ENCODE assay signal across 11 cellular contexts in the genomic region with DNA sequence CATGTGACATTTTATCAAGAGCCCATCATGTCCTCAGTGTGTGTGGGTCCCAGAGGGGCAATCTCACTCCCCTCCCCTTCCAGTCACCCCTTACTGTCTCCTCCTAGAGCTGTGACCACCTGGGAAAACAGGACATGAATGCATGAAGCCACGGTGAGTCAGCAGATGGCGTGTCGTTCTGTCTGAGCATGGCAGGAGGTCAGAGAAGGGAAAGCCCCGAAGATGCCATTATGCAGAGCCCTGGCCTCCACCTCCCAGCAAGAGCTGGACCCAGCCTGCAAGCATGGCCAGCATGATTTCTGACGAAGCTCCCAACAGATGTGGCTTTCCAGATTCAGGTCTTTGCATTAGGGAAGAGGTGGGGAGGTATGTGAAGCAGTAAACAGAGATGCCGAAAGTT.
A peak's percentile ranks its signal among the peaks of the same experiment; 100 is the strongest.
DNase-seq lines count a peak whose midpoint lies in the region; ATAC-seq, FAIRE-seq and TF ChIP-seq lines count a peak whose summit lies in the region.
"Had no signal": no experiment of that assay in that cellular context is flagged by ENCODE, and none has a peak within 500 bp of the region (broad histone marks: within the 10 kb centered on the region; RNA-seq: fewer than 3 reads in every experiment).

No MANE protein-coding gene starts in this region.

- DNase-seq in COLO668 (lab: John Stamatoyannopoulos, UW; ENCODE audit: unreplicated experiment) (peak; percentile 32), GM19239 (ENCODE audit: insufficient read length, low spot score) (peak; percentile 50), WTC11 (ENCODE audit: low spot score) (peak; percentile 21), upper lobe of left lung (no peak)
- no peak for DNase-seq in activated CD4-positive, alpha-beta T cell treated with anti-CD3 and anti-CD28 coated beads, Interleukin-2, amount 50 U/mL, for 48 hours
- DNase-seq: ovary had no signal

- H3K27me3 Mint-ChIP-seq in WTC11 (ENCODE audit: low read depth): no peaks in the 10 kb centered on the region

- 41 to 65% methylated on average over 2 to 6 of the region's 6 CpGs for WGBS in upper lobe of left lung, 2 donors

- TF ChIP-seq CTCF in WTC11 (IDR thresholded peaks at IDR 0.05) (no peak), upper lobe of left lung (IDR thresholded peaks at IDR 0.05) (peak in 1 of 6 experiments; percentile 8)

- no peaks in the 10 kb centered on the region for H3K9me3 Mint-ChIP-seq in WTC11
- H3K9me3 Mint-ChIP-seq: dendritic cell treated with granulocyte-macrophage colony-stimulating factor and Interleukin-4, amounts not matched to agents 40 ng/mL and 50 ng/mL, for 4 days had no signal

- TF ChIP-seq POLR2A in upper lobe of left lung (IDR thresholded peaks at IDR 0.05): no peak

- no peaks in the 10 kb centered on the region for H3K27me3 ChIP-seq in upper lobe of left lung
- H3K27me3 ChIP-seq: ovary had no signal

- peaks cover 23% of the 10 kb centered on the region for H3K4me1 Mint-ChIP-seq in WTC11

- H3K27ac ChIP-seq in upper lobe of left lung: no peak overlapping the region
- H3K27ac ChIP-seq: ovary, SJCRH30 had no signal

- no peaks in the 10 kb centered on the region for H3K36me3 ChIP-seq in upper lobe of left lung
- H3K36me3 ChIP-seq: ovary, SJCRH30 had no signal

- H3K36me3 Mint-ChIP-seq in WTC11: no peaks in the 10 kb centered on the region

- H3K4me3 ChIP-seq in upper lobe of left lung: no peak overlapping the region
- H3K4me3 ChIP-seq: ovary, SJCRH30 had no signal

- no peak overlapping the region for H3K27ac Mint-ChIP-seq in WTC11
- H3K27ac Mint-ChIP-seq: dendritic cell treated with granulocyte-macrophage colony-stimulating factor and Interleukin-4, amounts not matched to agents 40 ng/mL and 50 ng/mL, for 4 days had no signal

- no peaks in the 10 kb centered on the region for H3K4me1 ChIP-seq in upper lobe of left lung

- TF ChIP-seq EP300 in upper lobe of left lung (IDR thresholded peaks at IDR 0.05): no peak

- H3K4me3 Mint-ChIP-seq in WTC11: no peak overlapping the region
- H3K4me3 Mint-ChIP-seq: dendritic cell treated with granulocyte-macrophage colony-stimulating factor and Interleukin-4, amounts not matched to agents 40 ng/mL and 50 ng/mL, for 4 days had no signal

- no peaks in the 10 kb centered on the region for H3K9me3 ChIP-seq in upper lobe of left lung
- H3K9me3 ChIP-seq: ovary, SJCRH30 had no signal

- ATAC-seq in HG03280 (IDR thresholded peaks at IDR 0.05; ENCODE audit: unreplicated experiment) (peak; percentile 61), WTC11 (peak; percentile 43; the same call in 1 of the 2 replicates), upper lobe of left lung (ENCODE audit: low FRiP score in 2 of 2) (no peak), HG03457 (IDR thresholded peaks at IDR 0.05; ENCODE audit: unreplicated experiment) (no peak), GM18858 (IDR thresholded peaks at IDR 0.05; ENCODE audit: unreplicated experiment) (no peak)

- POLR2A ChIA-PET in WTC11 (lab: Charles Lee): no interaction called here

- FAIRE-seq in GM19239 (lab: Jason Lieb, UNC): no peak

- CTCF ChIA-PET in WTC11 (lab: Charles Lee): interaction anchor here (0.9 to 1.5 kb wide), 2 partner anchors 12 to 36 kb away, joined by 3 to 5 read pairs; no protein-coding TSS in a partner anchor

TF ChIP-seq in WTC11, 78 proteins besides CTCF, POLR2A, EP300 and RAD21 (continues in another document):
- TF ChIP-seq, protein P1, sequence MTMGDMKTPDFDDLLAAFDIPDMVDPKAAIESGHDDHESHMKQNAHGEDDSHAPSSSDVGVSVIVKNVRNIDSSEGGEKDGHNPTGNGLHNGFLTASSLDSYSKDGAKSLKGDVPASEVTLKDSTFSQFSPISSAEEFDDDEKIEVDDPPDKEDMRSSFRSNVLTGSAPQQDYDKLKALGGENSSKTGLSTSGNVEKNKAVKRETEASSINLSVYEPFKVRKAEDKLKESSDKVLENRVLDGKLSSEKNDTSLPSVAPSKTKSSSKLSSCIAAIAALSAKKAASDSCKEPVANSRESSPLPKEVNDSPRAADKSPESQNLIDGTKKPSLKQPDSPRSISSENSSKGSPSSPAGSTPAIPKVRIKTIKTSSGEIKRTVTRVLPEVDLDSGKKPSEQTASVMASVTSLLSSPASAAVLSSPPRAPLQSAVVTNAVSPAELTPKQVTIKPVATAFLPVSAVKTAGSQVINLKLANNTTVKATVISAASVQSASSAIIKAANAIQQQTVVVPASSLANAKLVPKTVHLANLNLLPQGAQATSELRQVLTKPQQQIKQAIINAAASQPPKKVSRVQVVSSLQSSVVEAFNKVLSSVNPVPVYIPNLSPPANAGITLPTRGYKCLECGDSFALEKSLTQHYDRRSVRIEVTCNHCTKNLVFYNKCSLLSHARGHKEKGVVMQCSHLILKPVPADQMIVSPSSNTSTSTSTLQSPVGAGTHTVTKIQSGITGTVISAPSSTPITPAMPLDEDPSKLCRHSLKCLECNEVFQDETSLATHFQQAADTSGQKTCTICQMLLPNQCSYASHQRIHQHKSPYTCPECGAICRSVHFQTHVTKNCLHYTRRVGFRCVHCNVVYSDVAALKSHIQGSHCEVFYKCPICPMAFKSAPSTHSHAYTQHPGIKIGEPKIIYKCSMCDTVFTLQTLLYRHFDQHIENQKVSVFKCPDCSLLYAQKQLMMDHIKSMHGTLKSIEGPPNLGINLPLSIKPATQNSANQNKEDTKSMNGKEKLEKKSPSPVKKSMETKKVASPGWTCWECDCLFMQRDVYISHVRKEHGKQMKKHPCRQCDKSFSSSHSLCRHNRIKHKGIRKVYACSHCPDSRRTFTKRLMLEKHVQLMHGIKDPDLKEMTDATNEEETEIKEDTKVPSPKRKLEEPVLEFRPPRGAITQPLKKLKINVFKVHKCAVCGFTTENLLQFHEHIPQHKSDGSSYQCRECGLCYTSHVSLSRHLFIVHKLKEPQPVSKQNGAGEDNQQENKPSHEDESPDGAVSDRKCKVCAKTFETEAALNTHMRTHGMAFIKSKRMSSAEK (CRISPR knock-in tag; IDR thresholded peaks at IDR 0.05; ENCODE audit: borderline replicate concordance): no peak
- TF ChIP-seq SOX15 (CRISPR knock-in tag; IDR thresholded peaks at IDR 0.05) (no peak), NFE2L1 (CRISPR knock-in tag; IDR thresholded peaks at IDR 0.05) (no peak), NFYB (CRISPR knock-in tag; conservative IDR thresholded peaks at IDR 0.05; ENCODE audit: low read depth) (no peak), ATF2 (CRISPR knock-in tag; IDR thresholded peaks at IDR 0.05; ENCODE audit: borderline replicate concordance, low read depth) (no peak), ZNF425 (CRISPR knock-in tag; conservative IDR thresholded peaks at IDR 0.05) (no peak)
- TF ChIP-seq, protein P2, sequence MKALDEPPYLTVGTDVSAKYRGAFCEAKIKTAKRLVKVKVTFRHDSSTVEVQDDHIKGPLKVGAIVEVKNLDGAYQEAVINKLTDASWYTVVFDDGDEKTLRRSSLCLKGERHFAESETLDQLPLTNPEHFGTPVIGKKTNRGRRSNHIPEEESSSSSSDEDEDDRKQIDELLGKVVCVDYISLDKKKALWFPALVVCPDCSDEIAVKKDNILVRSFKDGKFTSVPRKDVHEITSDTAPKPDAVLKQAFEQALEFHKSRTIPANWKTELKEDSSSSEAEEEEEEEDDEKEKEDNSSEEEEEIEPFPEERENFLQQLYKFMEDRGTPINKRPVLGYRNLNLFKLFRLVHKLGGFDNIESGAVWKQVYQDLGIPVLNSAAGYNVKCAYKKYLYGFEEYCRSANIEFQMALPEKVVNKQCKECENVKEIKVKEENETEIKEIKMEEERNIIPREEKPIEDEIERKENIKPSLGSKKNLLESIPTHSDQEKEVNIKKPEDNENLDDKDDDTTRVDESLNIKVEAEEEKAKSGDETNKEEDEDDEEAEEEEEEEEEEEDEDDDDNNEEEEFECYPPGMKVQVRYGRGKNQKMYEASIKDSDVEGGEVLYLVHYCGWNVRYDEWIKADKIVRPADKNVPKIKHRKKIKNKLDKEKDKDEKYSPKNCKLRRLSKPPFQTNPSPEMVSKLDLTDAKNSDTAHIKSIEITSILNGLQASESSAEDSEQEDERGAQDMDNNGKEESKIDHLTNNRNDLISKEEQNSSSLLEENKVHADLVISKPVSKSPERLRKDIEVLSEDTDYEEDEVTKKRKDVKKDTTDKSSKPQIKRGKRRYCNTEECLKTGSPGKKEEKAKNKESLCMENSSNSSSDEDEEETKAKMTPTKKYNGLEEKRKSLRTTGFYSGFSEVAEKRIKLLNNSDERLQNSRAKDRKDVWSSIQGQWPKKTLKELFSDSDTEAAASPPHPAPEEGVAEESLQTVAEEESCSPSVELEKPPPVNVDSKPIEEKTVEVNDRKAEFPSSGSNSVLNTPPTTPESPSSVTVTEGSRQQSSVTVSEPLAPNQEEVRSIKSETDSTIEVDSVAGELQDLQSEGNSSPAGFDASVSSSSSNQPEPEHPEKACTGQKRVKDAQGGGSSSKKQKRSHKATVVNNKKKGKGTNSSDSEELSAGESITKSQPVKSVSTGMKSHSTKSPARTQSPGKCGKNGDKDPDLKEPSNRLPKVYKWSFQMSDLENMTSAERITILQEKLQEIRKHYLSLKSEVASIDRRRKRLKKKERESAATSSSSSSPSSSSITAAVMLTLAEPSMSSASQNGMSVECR (CRISPR knock-in tag; IDR thresholded peaks at IDR 0.05; ENCODE audit: borderline replicate concordance): no peak

Comparison
In these comparisons a context has a peak if more than half of its experiments do, and no peak if none do; other contexts are left out.
1. DNase-seq: peak in COLO668 (single experiment), GM19239 (single experiment) and WTC11 (single experiment); none in activated CD4-positive, alpha-beta T cell treated with anti-CD3 and anti-CD28 coated beads, Interleukin-2, amount 50 U/mL, for 48 hours (0 of 2) and upper lobe of left lung (0 of 2).
2. ATAC-seq: peak in HG03280 (single experiment) and WTC11 (single experiment); none in upper lobe of left lung (0 of 2), HG03457 (single experiment) and GM18858 (single experiment).